ENCODE assay signal across 11 cellular contexts in genomic region chr17:39092672-39093250, GRCh38. TPM values are rescaled to one million over a fixed set of nuclear protein-coding genes. Genes with fewer than 3 reads are reported as not detected.
A peak's percentile ranks its signal among the peaks of the same experiment; 100 is the strongest.
DNase-seq lines count a peak whose midpoint lies in the region; ATAC-seq and TF ChIP-seq lines count a peak whose summit lies in the region.
"Had no signal": no experiment of that assay in that cellular context is flagged by ENCODE, and none has a peak within 500 bp of the region (broad histone marks: within the 10 kb centered on the region; RNA-seq: fewer than 3 reads in every experiment).

No MANE protein-coding gene starts in this region.

- no peak overlapping the region for H3K27ac ChIP-seq in left lung

- POLR2A ChIA-PET in GM10248 (lab: Yijun Ruan, JAX): no interaction called here

- no peak overlapping the region for H3K4me3 ChIP-seq in left lung

- TF ChIP-seq CTCF in natural killer cell (IDR thresholded peaks at IDR 0.05) (no peak), GM10248 (IDR thresholded peaks at IDR 0.05; ENCODE audit: control extremely low read depth, extremely low read depth, low read depth, missing control alignments) (no peak), left lung (IDR thresholded peaks at IDR 0.05) (no peak)

- peak; percentile 6 to 8 for ATAC-seq in activated T-cell treated with anti-CD3 and anti-CD28 coated beads, Interleukin-2, amount 50 U/mL, for 72 hours (replicated peaks in 1 of 2)
- ATAC-seq in natural killer cell (peak in 1 of 3 donors; percentile 4), left lung (no peak)
- ATAC-seq: SK-N-SH treated with all-trans-retinoic acid at 6 μM for 48 hours had no signal

- no peaks in the 10 kb centered on the region for H3K27me3 Mint-ChIP-seq in activated T-cell treated with anti-CD3 and anti-CD28 coated beads, Interleukin-2, amount 50 U/mL, for 72 hours (ENCODE audit: low read depth)
- H3K27me3 Mint-ChIP-seq in natural killer cell (ENCODE audit: low read depth in 2 of 2): no peaks in the 10 kb centered on the region

- intact Hi-C loops in natural killer cell (cut with micrococcal nuclease) (loop anchor here (5.0 to 10.0 kb wide), 2 partner anchors 35 to 228 kb away; no protein-coding TSS in a partner anchor), left lung (cut with DNase I) (no loop called here)

- H3K36me3 Mint-ChIP-seq in activated T-cell treated with anti-CD3 and anti-CD28 coated beads, Interleukin-2, amount 50 U/mL, for 72 hours (ENCODE audit: insufficient read depth in 2 of 2): no peaks in the 10 kb centered on the region
- H3K36me3 Mint-ChIP-seq in natural killer cell: no peaks in the 10 kb centered on the region

- peak overlapping the region; percentile 22 for H3K27ac Mint-ChIP-seq in activated T-cell treated with anti-CD3 and anti-CD28 coated beads, Interleukin-2, amount 50 U/mL, for 72 hours
- peak overlapping the region; percentile 80 to 83 for H3K27ac Mint-ChIP-seq in natural killer cell

- H3K36me3 ChIP-seq in left lung: no peaks in the 10 kb centered on the region

- no peaks in the 10 kb centered on the region for H3K9me3 Mint-ChIP-seq in activated T-cell treated with anti-CD3 and anti-CD28 coated beads, Interleukin-2, amount 50 U/mL, for 72 hours
- H3K9me3 Mint-ChIP-seq in natural killer cell: no peaks in the 10 kb centered on the region

- H3K27me3 ChIP-seq in left lung: peaks cover 0 to 19% of the 10 kb centered on the region in 2 donors

- H3K4me1 ChIP-seq in left lung: peaks cover 3 to 27% of the 10 kb centered on the region in 2 donors

- no peaks in the 10 kb centered on the region for H3K9me3 ChIP-seq in left lung

- H3K4me1 Mint-ChIP-seq in activated T-cell treated with anti-CD3 and anti-CD28 coated beads, Interleukin-2, amount 50 U/mL, for 72 hours (ENCODE audit: low read depth): peaks cover 65% of the 10 kb centered on the region
- peaks cover 65 to 68% of the 10 kb centered on the region in 2 donors for H3K4me1 Mint-ChIP-seq in natural killer cell

- peak; percentile 31 for DNase-seq in SKM-1 treated with dmso at 0.1 percent for 144 hours (lab: John Stamatoyannopoulos, UW; ENCODE audit: unreplicated experiment)
- no peak for DNase-seq in SKM-1 (lab: John Stamatoyannopoulos, UW; ENCODE audit: unreplicated experiment)
- DNase-seq in Kasumi-1 (lab: John Stamatoyannopoulos, UW): peak; percentile 23 to 56
- DNase-seq in activated T-cell treated with anti-CD3 and anti-CD28 coated beads, Interleukin-2, amount 50 U/mL, for 72 hours: no peak
- DNase-seq in natural killer cell: no peak
- DNase-seq in GM10248 (ENCODE audit: extremely low spot score): no peak
- DNase-seq in NCI-H2107 (lab: John Stamatoyannopoulos, UW): no peak
- DNase-seq in left lung: no peak
- DNase-seq: EL had no signal

- H3K4me3 Mint-ChIP-seq in activated T-cell treated with anti-CD3 and anti-CD28 coated beads, Interleukin-2, amount 50 U/mL, for 72 hours: peak overlapping the region; percentile 76 to 79
- peak overlapping the region; percentile 71 for H3K4me3 Mint-ChIP-seq in natural killer cell

- CTCF ChIA-PET in GM10248 (lab: Yijun Ruan, JAX): interaction anchor here (0.7 to 1.8 kb wide), 6 partner anchors 9 to 151 kb away, joined by 3 to 8 read pairs (median 3); no protein-coding TSS in a partner anchor

RNA-seq across cellular contexts. Expression of gene PLXDC1, which starts 58.7 kb away (rescaled TPM):
- total RNA-seq in activated T-cell treated with anti-CD3 and anti-CD28 coated beads, Interleukin-2, amount 50 U/mL, for 72 hours: 1 to 10 TPM; 3.0 to 5.6 TPM
- 10 to 100 TPM in 2 of 3 donors, 1 to 10 TPM in 1; 5.7 to 53.6 (median 15.9) TPM for total RNA-seq in natural killer cell
- 10 to 100 TPM in 1 of 2 donors, 1 to 10 TPM in 1; 4.1 to 11.9 TPM for total RNA-seq in left lung
- total RNA-seq: epithelial cell of proximal tubule had no signal

Comparison
In these comparisons a context has a peak if more than half of its experiments do, and no peak if none do; other contexts are left out.
1. DNase-seq: peak in SKM-1 treated with dmso at 0.1 percent for 144 hours (single experiment) and Kasumi-1 (2 of 2); none in SKM-1 (single experiment), activated T-cell treated with anti-CD3 and anti-CD28 coated beads, Interleukin-2, amount 50 U/mL, for 72 hours (0 of 2), natural killer cell (single experiment), GM10248 (single experiment), NCI-H2107 (single experiment) and left lung (0 of 2).